Comparison of ENCODE assay signal across 20 cellular contexts in genomic region chr21:38234395-38235142, GRCh38. TPM values are rescaled to one million over a fixed set of nuclear protein-coding genes. Genes with fewer than 3 reads are reported as not detected.
DNase-seq lines count a peak whose midpoint lies in the region; ATAC-seq and TF ChIP-seq lines count a peak whose summit lies in the region.
"Had no signal": no experiment of that assay in that cellular context is flagged by ENCODE, and none has a peak within 500 bp of the region (broad histone marks: within the 10 kb centered on the region; RNA-seq: fewer than 3 reads in every experiment).

No MANE protein-coding gene starts in this region.

- H3K36me3 ChIP-seq in RWPE2 (ENCODE audit: low read depth): no peaks in the 10 kb centered on the region
- H3K36me3 ChIP-seq in SJCRH30: no peaks in the 10 kb centered on the region
- H3K36me3 ChIP-seq: tibial artery had no signal

- DNase-seq in HT-29 (ENCODE audit: low spot score): peak; percentile 60
- peak; percentile 71 for DNase-seq in RWPE2 (ENCODE audit: low spot score)
- DNase-seq in islet precursor cell: peak; percentile 61
- peak; percentile 47 for DNase-seq in renal cortical epithelial cell (ENCODE audit: low read depth)
- no peak for DNase-seq in right cardiac atrium
- no peak for DNase-seq in OCI-M2 (lab: John Stamatoyannopoulos, UW; ENCODE audit: unreplicated experiment)
- DNase-seq in SJCRH30: no peak
- DNase-seq: activated CD8-positive, alpha-beta T cell treated with anti-CD3 and anti-CD28 coated beads, Interleukin-2, amount 10 ng/mL, durations not matched to agents 7 days and 5 days; activated T-cell treated with anti-CD3 and anti-CD28 coated beads, Interleukin-2, amount 50 U/mL, for 72 hours; CD4-positive, alpha-beta T cell; DMS79 treated with DMSO at 0.1 percent for 48 hours; MM.1S; NCI-H1930; NCI-H526 treated with DMSO at 0.1 percent for 48 hours; psoas muscle; stimulated activated CD4-positive, alpha-beta T cell treated with anti-CD3 and anti-CD28 coated beads, Interleukin-12 subunit alpha, Interleukin-12 subunit beta, amount 100 ng/mL, for 4 hours; tibial artery had no signal

- intact Hi-C loops in right cardiac atrium (cut with DNase I): no loop called here

- H3K27ac ChIP-seq in RWPE2 (ENCODE audit: poor library complexity, severe bottlenecking): peak overlapping the region; percentile 99
- no peak overlapping the region for H3K27ac ChIP-seq in right cardiac atrium (ENCODE audit: low read length)
- H3K27ac ChIP-seq in SJCRH30: no peak overlapping the region
- H3K27ac ChIP-seq: psoas muscle, tibial artery had no signal

- ATAC-seq in RWPE2 (ENCODE audit: low read depth) (peak; percentile 86), right cardiac atrium (no peak), GM21723 (IDR thresholded peaks at IDR 0.05; ENCODE audit: unreplicated experiment) (no peak)
- ATAC-seq: activated CD8-positive, alpha-beta T cell treated with anti-CD3 and anti-CD28 coated beads, Interleukin-2, amount 10 ng/mL, durations not matched to agents 7 days and 5 days; activated T-cell treated with anti-CD3 and anti-CD28 coated beads, Interleukin-2, amount 50 U/mL, for 72 hours; natural killer cell treated with Interleukin-12 subunit alpha and Interleukin-12 subunit beta and Interleukin-15 and Interleukin-18, amount 100 ng/mL, for 72 hours; psoas muscle had no signal

- WGBS in right cardiac atrium: 70% methylated on average over 6 of the region's 6 CpGs

- no peaks in the 10 kb centered on the region for H3K27me3 ChIP-seq in RWPE2 (ENCODE audit: insufficient read depth, poor library complexity, severe bottlenecking)
- no peaks in the 10 kb centered on the region for H3K27me3 ChIP-seq in right cardiac atrium (ENCODE audit: control insufficient read depth, insufficient read depth)
- H3K27me3 ChIP-seq in SJCRH30: no peaks in the 10 kb centered on the region
- H3K27me3 ChIP-seq: tibial artery had no signal

- peaks cover 16% of the 10 kb centered on the region for H3K9me3 ChIP-seq in RWPE2 (ENCODE audit: severe bottlenecking)
- no peaks in the 10 kb centered on the region for H3K9me3 ChIP-seq in right cardiac atrium (ENCODE audit: control insufficient read depth, low read length)
- no peaks in the 10 kb centered on the region; the same call in 1 of the 2 replicates for H3K9me3 ChIP-seq in SJCRH30 (replicated peaks)

- TF ChIP-seq CTCF in RWPE2 (IDR thresholded peaks at IDR 0.05; ENCODE audit: poor library complexity, severe bottlenecking): no peak

- no peak overlapping the region for H3K4me3 ChIP-seq in RWPE2 (ENCODE audit: severe bottlenecking)
- no peak overlapping the region for H3K4me3 ChIP-seq in right cardiac atrium (ENCODE audit: low read length)
- no peak overlapping the region for H3K4me3 ChIP-seq in SJCRH30
- H3K4me3 ChIP-seq: psoas muscle, tibial artery had no signal

- H3K4me1 ChIP-seq in RWPE2 (ENCODE audit: insufficient read depth, poor library complexity, severe bottlenecking) (peaks cover 42% of the 10 kb centered on the region), right cardiac atrium (ENCODE audit: control insufficient read depth, insufficient read depth, low read length) (no peaks in the 10 kb centered on the region), SJCRH30 (no peaks in the 10 kb centered on the region)
- H3K4me1 ChIP-seq: psoas muscle had no signal

RNA-seq across cellular contexts. Expression of gene KCNJ15, which starts 22.2 kb away (rescaled TPM):
- not detected in 2 replicates for total RNA-seq in HT-29 (2014; rRNA removed; shearing (Covaris generic))
- total RNA-seq in renal cortical epithelial cell (172 and 319 TPM in 2 replicates), right cardiac atrium (under 1 TPM; 0.31 to 0.97 (median 0.62) TPM)
- 0.18 TPM for polyA plus RNA-seq in right cardiac atrium
- not detected in 2 replicates for total RNA-seq in SJCRH30 (2014; rRNA removed; shearing (Covaris generic))
- total RNA-seq: activated CD8-positive, alpha-beta T cell treated with anti-CD3 and anti-CD28 coated beads, Interleukin-2, amount 10 ng/mL, durations not matched to agents 7 days and 5 days; natural killer cell treated with Interleukin-12 subunit alpha and Interleukin-12 subunit beta and Interleukin-15 and Interleukin-18, amount 100 ng/mL, for 72 hours; OCI-LY7 had no signal

Comparison
In these comparisons a context has a peak if more than half of its experiments do, and no peak if none do; other contexts are left out.
1. DNase-seq: peak in HT-29 (single experiment), RWPE2 (single experiment), islet precursor cell (single experiment) and renal cortical epithelial cell (single experiment); none in right cardiac atrium (0 of 3), OCI-M2 (single experiment) and SJCRH30 (0 of 2).
2. RNA of gene KCNJ15, which starts 22.2 kb away (total RNA-seq): 172 to 319 TPM in renal cortical epithelial cell; 0.31 to 0.97 TPM in right cardiac atrium, not detected in HT-29 and not detected in SJCRH30; every median in the first group is over 10 times any median in the second.